Comparison of ENCODE assay signal across 16 cellular contexts in the genomic region with DNA sequence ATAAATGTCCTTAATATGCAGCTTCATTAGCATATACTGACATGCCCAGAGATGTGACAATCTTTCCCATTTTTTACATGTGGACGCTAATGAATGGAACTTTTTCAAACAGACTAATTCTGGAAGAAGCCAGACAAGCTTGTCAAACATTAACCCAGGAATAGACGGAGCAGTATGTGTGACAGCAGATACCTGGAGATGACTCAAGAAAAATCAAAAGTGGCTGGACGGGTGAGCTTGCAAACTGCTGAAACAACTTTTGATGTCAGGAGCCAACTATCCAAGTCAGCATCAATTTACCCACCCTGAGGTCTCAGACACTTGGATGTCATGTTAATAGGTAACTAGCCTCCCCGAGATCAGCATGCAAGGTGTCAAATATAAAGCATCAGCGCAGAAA.
DNase-seq lines count a peak whose midpoint lies in the region; ATAC-seq and TF ChIP-seq lines count a peak whose summit lies in the region.
"Had no signal": no experiment of that assay in that cellular context is flagged by ENCODE, and none has a peak within 500 bp of the region (broad histone marks: within the 10 kb centered on the region; RNA-seq: fewer than 3 reads in every experiment).

No MANE protein-coding gene starts in this region.

- H3K4me1 ChIP-seq in Karpas-422 (ENCODE audit: low read length) = no peaks in the 10 kb centered on the region

- no peak overlapping the region for H2AFZ ChIP-seq in Karpas-422 (ENCODE audit: low read length)

- no peaks in the 10 kb centered on the region for H3K79me2 ChIP-seq in Karpas-422 (ENCODE audit: low read length)

- in situ Hi-C loops in Caki2 (cut with HindIII; ENCODE audit: low pct_unique_long_range_greater_than_20kb, low sequenced_read_pairs) = no loop called here

- H4K20me1 ChIP-seq in Karpas-422 (ENCODE audit: insufficient read depth, low read depth, low read length) = no peaks in the 10 kb centered on the region

- H3K4me3 ChIP-seq in LNCaP clone FGC (ENCODE audit: low read depth, low read length) (no peak overlapping the region), epithelial cell of proximal tubule (ENCODE audit: low read depth, low read length) (no peak overlapping the region), Karpas-422 (ENCODE audit: low read length) (no peak overlapping the region)

- H3K4me2 ChIP-seq in Karpas-422 (ENCODE audit: low read depth, low read length, poor library complexity, severe bottlenecking) = no peak overlapping the region

- no peak overlapping the region for H3K27ac ChIP-seq in Karpas-422 (ENCODE audit: low read length)
- H3K27ac ChIP-seq: RWPE1 had no signal

- DNase-seq in Caki2 (ENCODE audit: low read depth) (peak; percentile 63), LNCaP clone FGC (ENCODE audit: low read depth) (peak; percentile 32), epithelial cell of proximal tubule (ENCODE audit: low read depth) (peak; percentile 33), mucosa of gallbladder (ENCODE audit: low spot score) (peak; percentile 48), Karpas-422 (no peak)
- DNase-seq in activated CD4-positive, alpha-beta T cell treated with anti-CD3 and anti-CD28 coated beads, Interleukin-2, amount 50 U/mL, for 4 hours = no peak
- DNase-seq: CD4-positive, alpha-beta memory T cell; DMS79 treated with DMSO at 0.1 percent for 48 hours; NCI-H1417 treated with DMSO at 0.1 percent for 48 hours; NCI-H187 treated with DMSO at 0.1 percent for 48 hours; NCI-H510A treated with DMSO at 0.1 percent for 48 hours; NCI-H774; SIG-M5 had no signal

- TF ChIP-seq CTCF in LNCaP clone FGC (IDR thresholded peaks at IDR 0.05; ENCODE audit: control insufficient read depth, extremely low read depth, insufficient read depth) (no peak), epithelial cell of proximal tubule (conservative IDR thresholded peaks at IDR 0.05; ENCODE audit: low read depth, low read length) (no peak)

- H3K9ac ChIP-seq in Karpas-422 (ENCODE audit: low read length) = no peak overlapping the region

- no peaks in the 10 kb centered on the region for H3K36me3 ChIP-seq in Karpas-422 (ENCODE audit: insufficient read depth, low read length)

- H3K9me3 ChIP-seq in Karpas-422 (ENCODE audit: low read length) = no peaks in the 10 kb centered on the region

- ATAC-seq in HG03139 (IDR thresholded peaks at IDR 0.05; ENCODE audit: unreplicated experiment) = no peak
- ATAC-seq: SK-N-SH treated with all-trans-retinoic acid at 6 μM for 48 hours had no signal

- H3K27me3 ChIP-seq in Karpas-422 (ENCODE audit: low read length) = no peaks in the 10 kb centered on the region

- no peaks in the 10 kb centered on the region; the same call in 1 of the 2 replicates for H3K9me2 ChIP-seq in Karpas-422 (replicated peaks; ENCODE audit: insufficient read depth, low read length)

Comparison
In these comparisons a context has a peak if more than half of its experiments do, and no peak if none do; other contexts are left out.
1. DNase-seq: peak in Caki2 (single experiment), LNCaP clone FGC (single experiment), epithelial cell of proximal tubule (single experiment) and mucosa of gallbladder (single experiment); none in activated CD4-positive, alpha-beta T cell treated with anti-CD3 and anti-CD28 coated beads, Interleukin-2, amount 50 U/mL, for 4 hours (0 of 2) and Karpas-422 (single experiment).